ENCODE assay signal across 30 cellular contexts in genomic region chr10:65123120-65123519, GRCh38.
"Had no signal": no experiment of that assay in that cellular context is flagged by ENCODE, and none has a peak within 500 bp of the region (broad histone marks: within the 10 kb centered on the region; RNA-seq: fewer than 3 reads in every experiment).

No MANE protein-coding gene starts in this region.

- DNase-seq: activated CD4-positive, alpha-beta T cell treated with anti-CD3 and anti-CD28 coated beads for 48 hours; activated CD4-positive, alpha-beta T cell treated with anti-CD3 and anti-CD28 coated beads, Interleukin-2, amount 50 U/mL, for 4 hours; activated CD8-positive, alpha-beta memory T cell treated with anti-CD3 and anti-CD28 coated beads, Interleukin-2, amount 10 ng/mL, durations not matched to agents 7 days and 5 days; activated effector memory CD4-positive, alpha-beta T cell treated with Interleukin-2 at 50 U/mL for 16 hours; activated naive CD4-positive, alpha-beta T cell; activated naive CD8-positive, alpha-beta T cell treated with anti-CD3 and anti-CD28 coated beads, Interleukin-2, amount 50 U/mL, for 24 hours; activated T-cell treated with anti-CD3 and anti-CD28 coated beads, Interleukin-2, amount 50 U/mL, for 24 hours; amygdala; Kasumi-1; NCI-H1092 treated with DMSO at 0.1 percent for 48 hours; NCI-H1417 treated with DMSO at 0.1 percent for 48 hours; NCI-H1694; NCI-H2029; NCI-H2107; NCI-H2171 treated with DMSO at 0.1 percent for 48 hours; NCI-H226; NCI-H69; NK-92 treated with Interleukin-12 subunit alpha and Interleukin-12 subunit beta, amount 100 ng/mL, for 24 hours; OCI-M1; SHP77; SW 1271 had no signal

- H3K27me3 Mint-ChIP-seq: activated CD8-positive, alpha-beta memory T cell treated with anti-CD3 and anti-CD28 coated beads, Interleukin-2, amount 10 ng/mL, durations not matched to agents 7 days and 5 days; activated naive CD8-positive, alpha-beta T cell treated with anti-CD3 and anti-CD28 coated beads, Interleukin-2, amount 50 U/mL, for 24 hours; activated T-cell treated with anti-CD3 and anti-CD28 coated beads, Interleukin-2, amount 50 U/mL, for 24 hours; brain; central memory CD8-positive, alpha-beta T cell had no signal

- H3K4me3 Mint-ChIP-seq: activated CD8-positive, alpha-beta memory T cell treated with anti-CD3 and anti-CD28 coated beads, Interleukin-2, amount 10 ng/mL, durations not matched to agents 7 days and 5 days; activated naive CD8-positive, alpha-beta T cell treated with anti-CD3 and anti-CD28 coated beads, Interleukin-2, amount 50 U/mL, for 24 hours; activated T-cell treated with anti-CD3 and anti-CD28 coated beads, Interleukin-2, amount 50 U/mL, for 24 hours; activated T-helper 1 cell treated with anti-CD3 and anti-CD28 coated beads, Interleukin-12 subunit alpha, Interleukin-12 subunit beta, Interleukin-2, Interleukin-4 antibody, amounts not matched to agents 30 ng/mL and 10 ng/mL and 1 ng/mL, durations not matched to agents 14 hours and 24 hours and 36 hours; brain; central memory CD8-positive, alpha-beta T cell; T-helper 1 cell treated with Interleukin-12 subunit alpha and Interleukin-12 subunit beta and Interleukin-4 antibody, amounts not matched to agents 30 μg/mL and 1 μg/mL, for 36 hours had no signal

- ATAC-seq: activated CD4-positive, CD25-positive, alpha-beta regulatory T cell treated with anti-CD3 and anti-CD28 coated beads, Interleukin-2, amount 50 U/mL, for 24 hours; activated CD8-positive, alpha-beta memory T cell treated with anti-CD3 and anti-CD28 coated beads, Interleukin-2, amount 10 ng/mL, durations not matched to agents 7 days and 5 days; activated naive CD4-positive, alpha-beta T cell treated with anti-CD3 and anti-CD28 coated beads, Interleukin-2, amount 50 U/mL, for 72 hours; activated naive CD8-positive, alpha-beta T cell treated with anti-CD3 and anti-CD28 coated beads, Interleukin-2, amount 50 U/mL, for 24 hours; SK-N-SH treated with all-trans-retinoic acid at 6 μM for 48 hours had no signal

- FAIRE-seq: astrocyte, RCC 7860 had no signal

- H3K27ac Mint-ChIP-seq: activated CD8-positive, alpha-beta memory T cell treated with anti-CD3 and anti-CD28 coated beads, Interleukin-2, amount 10 ng/mL, durations not matched to agents 7 days and 5 days; activated naive CD4-positive, alpha-beta T cell treated with anti-CD3 and anti-CD28 coated beads, Interleukin-2, amount 50 U/mL, for 72 hours; activated naive CD8-positive, alpha-beta T cell treated with anti-CD3 and anti-CD28 coated beads, Interleukin-2, amount 50 U/mL, for 24 hours; activated T-cell treated with anti-CD3 and anti-CD28 coated beads, Interleukin-2, amount 50 U/mL, for 24 hours; activated T-helper 1 cell treated with anti-CD3 and anti-CD28 coated beads, Interleukin-12 subunit alpha, Interleukin-12 subunit beta, Interleukin-2, Interleukin-4 antibody, amounts not matched to agents 30 ng/mL and 10 ng/mL and 1 ng/mL, durations not matched to agents 14 hours and 24 hours and 36 hours; brain; T-helper 1 cell treated with Interleukin-12 subunit alpha and Interleukin-12 subunit beta and Interleukin-4 antibody, amounts not matched to agents 30 μg/mL and 1 μg/mL, for 36 hours had no signal

- H3K4me1 Mint-ChIP-seq: activated CD8-positive, alpha-beta memory T cell treated with anti-CD3 and anti-CD28 coated beads, Interleukin-2, amount 10 ng/mL, durations not matched to agents 7 days and 5 days; activated naive CD8-positive, alpha-beta T cell treated with anti-CD3 and anti-CD28 coated beads, Interleukin-2, amount 50 U/mL, for 24 hours; brain; central memory CD8-positive, alpha-beta T cell had no signal

- H3K36me3 Mint-ChIP-seq: activated CD8-positive, alpha-beta memory T cell treated with anti-CD3 and anti-CD28 coated beads, Interleukin-2, amount 10 ng/mL, durations not matched to agents 7 days and 5 days; activated naive CD4-positive, alpha-beta T cell treated with anti-CD3 and anti-CD28 coated beads, Interleukin-2, amount 50 U/mL, for 72 hours; brain had no signal
